ENCODE assay signal across 1 cellular context in genomic region chr7:34757570-34758110, GRCh38.
TF ChIP-seq lines count a peak whose summit lies in the region.

No MANE protein-coding gene starts in this region.

TF ChIP-seq in HepG2, 621 proteins besides CTCF, POLR2A, EP300 and RAD21 (continued from another document):
- 0 out of 2 replicates have a peak, but pooled peaks have one; percentile 4 for TF ChIP-seq PRDM10 (CRISPR knock-in tag; IDR thresholded peaks at IDR 0.05; ENCODE audit: low read depth)
- TF ChIP-seq RFX3 (CRISPR knock-in tag; IDR thresholded peaks at IDR 0.05): 0 out of 2 replicates have a peak, but pooled peaks have one; percentile 21
- no peak for TF ChIP-seq ZNF788 (CRISPR knock-in tag; IDR thresholded peaks at IDR 0.05; ENCODE audit: borderline replicate concordance)
- peak; percentile 2; the same call in 1 of the 2 replicates for TF ChIP-seq NR2F6 (IDR thresholded peaks at IDR 0.05)
- no peak for TF ChIP-seq NR2F6 (CRISPR knock-in tag; IDR thresholded peaks at IDR 0.05)
- peak; percentile 16; the same call in 1 of the 2 replicates for TF ChIP-seq TAF1 (CRISPR knock-in tag; IDR thresholded peaks at IDR 0.05)
- TF ChIP-seq ZNF850 (CRISPR knock-in tag; conservative IDR thresholded peaks at IDR 0.05): no peak
- TF ChIP-seq MIXL1 (CRISPR knock-in tag; IDR thresholded peaks at IDR 0.05): no peak
- 0 out of 2 replicates have a peak, but pooled peaks have one; percentile 13 for TF ChIP-seq NFIC (IDR thresholded peaks at IDR 0.05; ENCODE audit: low read length)
- TF ChIP-seq AHR (CRISPR knock-in tag; IDR thresholded peaks at IDR 0.05): no peak
- no peak for TF ChIP-seq ZNF383 (CRISPR knock-in tag; IDR thresholded peaks at IDR 0.05; ENCODE audit: borderline replicate concordance)
- TF ChIP-seq SATB2 (CRISPR knock-in tag; IDR thresholded peaks at IDR 0.05): 0 out of 2 replicates have a peak, but pooled peaks have one; percentile 22
- no peak for TF ChIP-seq SMAD3 (CRISPR knock-in tag; IDR thresholded peaks at IDR 0.05)
- TF ChIP-seq RBM22 (optimal IDR thresholded peaks at IDR 0.05; ENCODE audit: low read length): peak; percentile 30
- no peak for TF ChIP-seq KLF13 (CRISPR knock-in tag; IDR thresholded peaks at IDR 0.05)
- TF ChIP-seq LCORL (IDR thresholded peaks at IDR 0.05): no peak
- TF ChIP-seq LCORL (CRISPR knock-in tag; IDR thresholded peaks at IDR 0.05): 0 out of 2 replicates have a peak, but pooled peaks have one; percentile 14
- no peak for TF ChIP-seq BRD4 (CRISPR knock-in tag; IDR thresholded peaks at IDR 0.05)
- TF ChIP-seq KDM4B (CRISPR knock-in tag; IDR thresholded peaks at IDR 0.05): no peak
- TF ChIP-seq POLR2AphosphoS5 (IDR thresholded peaks at IDR 0.05; ENCODE audit: low read depth, low read length): peak; percentile 52; the same call in 1 of the 2 replicates
- TF ChIP-seq TBX3 (IDR thresholded peaks at IDR 0.05; ENCODE audit: borderline replicate concordance): no peak
- no peak for TF ChIP-seq ZBTB33 (CRISPR knock-in tag; IDR thresholded peaks at IDR 0.05)
- TF ChIP-seq ARID4A (CRISPR knock-in tag; IDR thresholded peaks at IDR 0.05; ENCODE audit: borderline replicate concordance): 0 out of 2 replicates have a peak, but pooled peaks have one; percentile 8
- TF ChIP-seq ZNF710 (CRISPR knock-in tag; IDR thresholded peaks at IDR 0.05; ENCODE audit: borderline replicate concordance): peak; percentile 55; the same call in 1 of the 2 replicates
- peak; percentile 97 for TF ChIP-seq ZNF441 (CRISPR knock-in tag; IDR thresholded peaks at IDR 0.05; ENCODE audit: borderline replicate concordance)
- peak in 1 of 2 experiments; percentile 10; a peak in 1 of 4 replicates for TF ChIP-seq REST (IDR thresholded peaks at IDR 0.05; ENCODE audit: borderline replicate concordance in 1 of 2, low read depth in 1 of 2, low read length in 2 of 2)
- no peak for TF ChIP-seq ZNF839 (CRISPR knock-in tag; IDR thresholded peaks at IDR 0.05; ENCODE audit: borderline replicate concordance)
- no peak for TF ChIP-seq DR1 (CRISPR knock-in tag; IDR thresholded peaks at IDR 0.05)
- TF ChIP-seq CC2D1A (CRISPR knock-in tag; IDR thresholded peaks at IDR 0.05): peak; percentile 21; the same call in 1 of the 2 replicates
- peak; percentile 32; the same call in 1 of the 2 replicates for TF ChIP-seq ZFX (CRISPR knock-in tag; IDR thresholded peaks at IDR 0.05; ENCODE audit: low read depth)
